8 cellular contexts compared by ENCODE assay signal in the genomic region with DNA sequence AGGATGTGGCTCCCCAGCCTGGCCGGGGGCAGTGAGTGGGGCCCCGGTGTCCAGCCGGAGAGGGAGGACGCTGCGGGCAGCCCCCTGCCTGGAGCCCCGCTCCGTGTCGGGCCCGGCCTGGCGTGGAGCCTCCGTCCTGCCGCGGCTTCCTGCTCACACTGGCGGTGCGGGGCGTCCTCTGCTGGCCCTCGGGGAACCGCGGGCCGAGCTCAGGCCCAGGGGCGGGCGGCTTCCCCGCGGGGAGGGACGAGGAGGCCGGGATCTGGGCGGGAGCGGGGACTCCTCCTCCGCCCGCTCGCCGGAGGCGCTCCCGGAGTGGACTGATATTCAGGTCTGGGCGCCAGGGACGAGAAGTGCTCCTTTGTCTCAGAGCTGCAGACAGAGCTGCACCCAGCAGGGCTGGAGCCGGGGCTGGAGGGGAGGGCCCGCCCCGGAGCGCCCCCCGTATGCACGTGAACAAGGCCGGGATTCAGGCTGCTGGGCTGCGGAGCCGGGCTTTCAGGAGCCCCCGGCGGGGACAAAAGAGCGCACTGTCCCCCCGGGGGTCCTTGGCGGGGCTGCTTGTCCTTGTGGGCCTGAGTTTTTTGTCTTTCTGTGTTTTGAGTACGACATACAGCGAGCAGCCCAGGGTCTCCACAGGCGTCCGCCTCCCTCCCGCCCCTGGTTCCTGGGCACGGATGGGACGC. TPM values are rescaled to one million over a fixed set of nuclear protein-coding genes. Genes with fewer than 3 reads are reported as not detected.
DNase-seq lines count a peak whose midpoint lies in the region; ATAC-seq and TF ChIP-seq lines count a peak whose summit lies in the region.

No MANE protein-coding gene starts in this region.

- H3K27ac ChIP-seq in Peyer's patch (peak overlapping the region in 3 of 4 donors; percentile 65 to 75 (median 72)), breast epithelium (peak overlapping the region; percentile 54 to 91)

- H3K4me1 ChIP-seq in Peyer's patch (peaks cover 0 to 48% (median 22%) of the 10 kb centered on the region in 4 donors), breast epithelium (peaks cover 10 to 11% of the 10 kb centered on the region in 2 donors)

- ATAC-seq in HG03175 (IDR thresholded peaks at IDR 0.05; ENCODE audit: unreplicated experiment) (peak; percentile 39), HG02973 (IDR thresholded peaks at IDR 0.05; ENCODE audit: unreplicated experiment) (no peak)

- intact Hi-C loops in breast epithelium (cut with DNase I; ENCODE audit: low total_unique reads), result no loop called here

- H3K4me3 ChIP-seq in Peyer's patch (peak overlapping the region; percentile 29 to 59 (median 52)), breast epithelium (peak overlapping the region; percentile 56 to 83 (median 59)), iPS-11a (ENCODE audit: low read depth, low read length) (peak overlapping the region; percentile 27)

- TF ChIP-seq CTCF in Peyer's patch (IDR thresholded peaks at IDR 0.05) (peak; percentile 22 to 52 (median 36)), breast epithelium (IDR thresholded peaks at IDR 0.05) (peak in 2 of 3 donors; percentile 18 to 33)

- DNase-seq in NCI-H2171 treated with DMSO at 0.1 percent for 48 hours (lab: John Stamatoyannopoulos, UW) (peak; percentile 56), NCI-H2171 (lab: John Stamatoyannopoulos, UW) (no peak), Peyer's patch (peak; percentile 55 to 78 (median 67)), breast epithelium (ENCODE audit: low spot score in 2 of 2) (peak; percentile 50 to 79), pulmonary artery endothelial cell (ENCODE audit: low read depth, low spot score) (peak; percentile 26)

- no peaks in the 10 kb centered on the region for H3K9me3 ChIP-seq in Peyer's patch
- H3K9me3 ChIP-seq in breast epithelium, result no peaks in the 10 kb centered on the region

- H3K36me3 ChIP-seq in Peyer's patch (no peaks in the 10 kb centered on the region), breast epithelium (no peaks in the 10 kb centered on the region)

- peaks cover 0 to 21% of the 10 kb centered on the region in 2 donors for H3K27me3 ChIP-seq in Peyer's patch
- H3K27me3 ChIP-seq in breast epithelium, result no peaks in the 10 kb centered on the region

- no peak for TF ChIP-seq POLR2A in Peyer's patch (IDR thresholded peaks at IDR 0.05)
- no peak for TF ChIP-seq POLR2A in breast epithelium (IDR thresholded peaks at IDR 0.05)

RNA-seq across cellular contexts. Expression of a gene that starts 2.3 kb away (rescaled TPM):
- total RNA-seq in Peyer's patch (10 to 100 TPM in 1 of 4 donors, 1 to 10 TPM in 2, not detected in 1; 4.0 to 32.2 (median 5.3) TPM), breast epithelium (10 to 100 TPM in 1 of 3 donors, 1 to 10 TPM in 2; 2.9 to 18.6 (median 4.7) TPM), pulmonary artery endothelial cell (3.2 and 4.7 TPM in 2 replicates)
